16 cellular contexts compared by ENCODE assay signal in genomic region chr1:58006421-58007032, GRCh38.
"Had no signal": no experiment of that assay in that cellular context is flagged by ENCODE, and none has a peak within 500 bp of the region (broad histone marks: within the 10 kb centered on the region; RNA-seq: fewer than 3 reads in every experiment).

No MANE protein-coding gene starts in this region.

- H3K9me3 ChIP-seq: breast epithelium, thyroid gland had no signal

- H3K36me3 ChIP-seq: breast epithelium, thyroid gland had no signal

- H3K9me3 Mint-ChIP-seq: natural killer cell; stimulated activated naive B cell treated with anti-CD40 and anti-IgM and Interleukin-4, amounts not matched to agents 10 μg/mL and 1 μg/mL and 100 μg/mL, for 72 hours; T-helper 2 cell treated with Interferon-gamma antibody and Interleukin-4, amounts not matched to agents 5 μg/mL and 100 μg/mL, for 36 hours had no signal

- H3K4me3 ChIP-seq: breast epithelium, thyroid gland had no signal

- H3K27ac Mint-ChIP-seq: natural killer cell; stimulated activated naive B cell treated with anti-CD40 and anti-IgM and Interleukin-4, amounts not matched to agents 10 μg/mL and 1 μg/mL and 100 μg/mL, for 72 hours; T-helper 2 cell treated with Interferon-gamma antibody and Interleukin-4, amounts not matched to agents 5 μg/mL and 100 μg/mL, for 36 hours had no signal

- H3K27ac ChIP-seq: breast epithelium, epithelial cell of prostate, thyroid gland had no signal

- H3K4me3 Mint-ChIP-seq: natural killer cell; stimulated activated naive B cell treated with anti-CD40 and anti-IgM and Interleukin-4, amounts not matched to agents 10 μg/mL and 1 μg/mL and 100 μg/mL, for 72 hours; T-helper 2 cell treated with Interferon-gamma antibody and Interleukin-4, amounts not matched to agents 5 μg/mL and 100 μg/mL, for 36 hours had no signal

- DNase-seq: activated CD4-positive, alpha-beta T cell treated with anti-CD3 and anti-CD28 coated beads, Interleukin-2, amount 50 U/mL, for 1 hour; activated naive CD4-positive, alpha-beta T cell treated with Interleukin-2 at 50 U/mL for 16 hours; anterior cingulate cortex; cerebellar nuclear complex; effector memory CD4-positive, alpha-beta T cell; foreskin melanocyte; kidney glomerular epithelial cell; mesenchymal stem cell; natural killer cell; occipital lobe; stimulated activated CD4-positive, alpha-beta T cell treated with anti-CD3 and anti-CD28 coated beads, Interleukin-2, amount 100 ng/mL, for 48 hours; stimulated activated naive B cell treated with anti-CD40 and anti-IgM and Interleukin-4, amounts not matched to agents 10 μg/mL and 1 μg/mL and 100 μg/mL, for 72 hours; thyroid gland had no signal

- ATAC-seq: natural killer cell; stimulated activated naive B cell treated with anti-CD40 and anti-IgM and Interleukin-4, amounts not matched to agents 10 μg/mL and 1 μg/mL and 100 μg/mL, for 72 hours had no signal

- H3K27me3 ChIP-seq: breast epithelium, thyroid gland had no signal

- H3K4me1 Mint-ChIP-seq: natural killer cell; stimulated activated naive B cell treated with anti-CD40 and anti-IgM and Interleukin-4, amounts not matched to agents 10 μg/mL and 1 μg/mL and 100 μg/mL, for 72 hours had no signal

- H3K4me1 ChIP-seq: breast epithelium, thyroid gland had no signal

- H3K36me3 Mint-ChIP-seq: natural killer cell; stimulated activated naive B cell treated with anti-CD40 and anti-IgM and Interleukin-4, amounts not matched to agents 10 μg/mL and 1 μg/mL and 100 μg/mL, for 72 hours had no signal
